ENCODE assay signal across 1 cellular context in genomic region chr2:17539993-17540812, GRCh38.
TF ChIP-seq lines count a peak whose summit lies in the region.

TSS of gene VSNL1 (plus strand) at chr2:17540696. CDS start at chr2:17592075, 51,379 bp downstream.

TF ChIP-seq in HepG2, 621 proteins besides CTCF, POLR2A, EP300 and RAD21 (continued from another document and continues in another):
- peak; percentile 87 for TF ChIP-seq IKZF4 (CRISPR knock-in tag; IDR thresholded peaks at IDR 0.05; ENCODE audit: borderline replicate concordance, low read depth, not compliant biosample characterization)
- TF ChIP-seq CBX5 (CRISPR knock-in tag; IDR thresholded peaks at IDR 0.05; ENCODE audit: borderline replicate concordance) = peak; percentile 61
- no peak for TF ChIP-seq ISX (CRISPR knock-in tag; conservative IDR thresholded peaks at IDR 0.05)
- no peak for TF ChIP-seq ZKSCAN5 (CRISPR knock-in tag; IDR thresholded peaks at IDR 0.05)
- TF ChIP-seq TGIF2 (CRISPR knock-in tag; IDR thresholded peaks at IDR 0.05) = peak; percentile 79
- TF ChIP-seq XRCC5 (optimal IDR thresholded peaks at IDR 0.05; ENCODE audit: low read length) = peak; percentile 94
- TF ChIP-seq ZNF879 (CRISPR knock-in tag; IDR thresholded peaks at IDR 0.05) = no peak
- TF ChIP-seq PCBP2 (optimal IDR thresholded peaks at IDR 0.05; ENCODE audit: low read depth, low read length, poor library complexity, severe bottlenecking) = peak; percentile 27
- peak; percentile 97 for TF ChIP-seq KLF12 (CRISPR knock-in tag; IDR thresholded peaks at IDR 0.05; ENCODE audit: borderline replicate concordance)
- no peak for TF ChIP-seq E2F5 (CRISPR knock-in tag; conservative IDR thresholded peaks at IDR 0.05)
- peak; percentile 89; the same call in 1 of the 2 replicates for TF ChIP-seq ZC3H13 (CRISPR knock-in tag; IDR thresholded peaks at IDR 0.05)
- TF ChIP-seq TFDP2 (CRISPR knock-in tag; IDR thresholded peaks at IDR 0.05) = peak; percentile 88
- no peak; the same call in 1 of the 2 replicates for TF ChIP-seq ZBTB38 (CRISPR knock-in tag; IDR thresholded peaks at IDR 0.05)
- TF ChIP-seq ZNF75D (CRISPR knock-in tag; IDR thresholded peaks at IDR 0.05; ENCODE audit: borderline replicate concordance) = no peak
- 0 out of 2 replicates have a peak, but pooled peaks have one; percentile 52 for TF ChIP-seq ZNF776 (CRISPR knock-in tag; IDR thresholded peaks at IDR 0.05)
- peak; percentile 43; the same call in 1 of the 2 replicates for TF ChIP-seq KDM4B (CRISPR knock-in tag; IDR thresholded peaks at IDR 0.05)
- peak; percentile 68; the same call in 1 of the 2 replicates for TF ChIP-seq ZFP36L1 (CRISPR knock-in tag; IDR thresholded peaks at IDR 0.05)
- no peak for TF ChIP-seq KAT2B (IDR thresholded peaks at IDR 0.05; ENCODE audit: borderline replicate concordance, low read depth, low read length)
- TF ChIP-seq ARNT (IDR thresholded peaks at IDR 0.05) = no peak
- TF ChIP-seq ZSCAN20 (CRISPR knock-in tag; IDR thresholded peaks at IDR 0.05; ENCODE audit: borderline replicate concordance) = peak; percentile 64; the same call in 1 of the 2 replicates
- TF ChIP-seq EED (CRISPR knock-in tag; IDR thresholded peaks at IDR 0.05) = peak; percentile 58; the same call in 1 of the 2 replicates
- TF ChIP-seq ZNF782 (CRISPR knock-in tag; IDR thresholded peaks at IDR 0.05; ENCODE audit: borderline replicate concordance) = peak; percentile 58; the same call in 1 of the 2 replicates
- peak; percentile 97 for TF ChIP-seq ZSCAN31 (CRISPR knock-in tag; IDR thresholded peaks at IDR 0.05; ENCODE audit: low read depth)
- TF ChIP-seq ZBTB39 (CRISPR knock-in tag; IDR thresholded peaks at IDR 0.05) = no peak
- no peak for TF ChIP-seq PLSCR1 (CRISPR knock-in tag; IDR thresholded peaks at IDR 0.05; ENCODE audit: borderline replicate concordance)
- TF ChIP-seq ZMYM3 (CRISPR knock-in tag; IDR thresholded peaks at IDR 0.05) = no peak
- TF ChIP-seq ZSCAN29 (CRISPR knock-in tag; conservative IDR thresholded peaks at IDR 0.05) = no peak; the same call in 1 of the 2 replicates
- TF ChIP-seq ZSCAN21 (CRISPR knock-in tag; IDR thresholded peaks at IDR 0.05; ENCODE audit: borderline replicate concordance) = no peak
- no peak; the same call in 1 of the 2 replicates for TF ChIP-seq ZNF558 (CRISPR knock-in tag; IDR thresholded peaks at IDR 0.05; ENCODE audit: borderline replicate concordance)
- TF ChIP-seq ARID2 (CRISPR knock-in tag; IDR thresholded peaks at IDR 0.05; ENCODE audit: borderline replicate concordance) = 0 out of 2 replicates have a peak, but pooled peaks have one; percentile 78
- TF ChIP-seq ZNF639 (CRISPR knock-in tag; conservative IDR thresholded peaks at IDR 0.05) = peak; percentile 83
- TF ChIP-seq ZNF546 (CRISPR knock-in tag; conservative IDR thresholded peaks at IDR 0.05) = peak; percentile 93
- no peak for TF ChIP-seq SP2 (CRISPR knock-in tag; IDR thresholded peaks at IDR 0.05)
- TF ChIP-seq TAF15 (IDR thresholded peaks at IDR 0.05; ENCODE audit: low read depth, low read length, poor library complexity, severe bottlenecking) = peak; percentile 74
- 0 out of 2 replicates have a peak, but pooled peaks have one; percentile 86 for TF ChIP-seq CC2D1A (CRISPR knock-in tag; IDR thresholded peaks at IDR 0.05)
- peak; percentile 81; the same call in 1 of the 2 replicates for TF ChIP-seq CHCHD3 (CRISPR knock-in tag; IDR thresholded peaks at IDR 0.05)
- no peak for TF ChIP-seq ZNF362 (CRISPR knock-in tag; IDR thresholded peaks at IDR 0.05; ENCODE audit: borderline replicate concordance)
- TF ChIP-seq ZNF275 (CRISPR knock-in tag; IDR thresholded peaks at IDR 0.05; ENCODE audit: borderline replicate concordance) = no peak; the same call in 1 of the 2 replicates
- peak; percentile 90 for TF ChIP-seq TOPORS (CRISPR knock-in tag; IDR thresholded peaks at IDR 0.05)
- TF ChIP-seq ZBTB26 (CRISPR knock-in tag; IDR thresholded peaks at IDR 0.05; ENCODE audit: borderline replicate concordance) = no peak
- TF ChIP-seq CHD4 (IDR thresholded peaks at IDR 0.05; ENCODE audit: borderline replicate concordance, low read length) = peak; percentile 76; the same call in 1 of the 2 replicates
- 0 out of 2 replicates have a peak, but pooled peaks have one; percentile 12 for TF ChIP-seq NR0B2 (CRISPR knock-in tag; IDR thresholded peaks at IDR 0.05)
- peak; percentile 66; the same call in 1 of the 2 replicates for TF ChIP-seq FOXJ3 (CRISPR knock-in tag; IDR thresholded peaks at IDR 0.05; ENCODE audit: borderline replicate concordance)
- peak; percentile 80 for TF ChIP-seq TBX2 (CRISPR knock-in tag; IDR thresholded peaks at IDR 0.05; ENCODE audit: borderline replicate concordance)
- no peak for TF ChIP-seq ZNF205 (CRISPR knock-in tag; IDR thresholded peaks at IDR 0.05)
- TF ChIP-seq ZBTB46 (CRISPR knock-in tag; IDR thresholded peaks at IDR 0.05; ENCODE audit: borderline replicate concordance) = no peak
- TF ChIP-seq SRY (CRISPR knock-in tag; IDR thresholded peaks at IDR 0.05) = peak; percentile 86; the same call in 1 of the 2 replicates
- peak; percentile 64 for TF ChIP-seq ZBTB7B (CRISPR knock-in tag; IDR thresholded peaks at IDR 0.05)
- TF ChIP-seq ZNF839 (CRISPR knock-in tag; IDR thresholded peaks at IDR 0.05; ENCODE audit: borderline replicate concordance) = no peak
- TF ChIP-seq ATF4 (CRISPR knock-in tag; IDR thresholded peaks at IDR 0.05) = peak in 1 of 2 experiments; percentile 64; a peak in 2 of 4 replicates
- TF ChIP-seq TRIM22 (IDR thresholded peaks at IDR 0.05) = no peak
- TF ChIP-seq ZNF652 (CRISPR knock-in tag; IDR thresholded peaks at IDR 0.05; ENCODE audit: borderline replicate concordance, low read depth) = peak; percentile 28; the same call in 1 of the 2 replicates
- peak; percentile 66; the same call in 1 of the 2 replicates for TF ChIP-seq TMF1 (CRISPR knock-in tag; IDR thresholded peaks at IDR 0.05; ENCODE audit: low read depth)
- no peak for TF ChIP-seq ZNF382 (CRISPR knock-in tag; IDR thresholded peaks at IDR 0.05; ENCODE audit: borderline replicate concordance)
- peak; percentile 92 for TF ChIP-seq ZEB1 (IDR thresholded peaks at IDR 0.05; ENCODE audit: insufficient replicate concordance, low read depth)
